In genomic region chr6:163066200-163066599, GRCh38 we compare ENCODE assay signal across 28 cellular contexts.
"Had no signal": no experiment of that assay in that cellular context is flagged by ENCODE, and none has a peak within 500 bp of the region (broad histone marks: within the 10 kb centered on the region; RNA-seq: fewer than 3 reads in every experiment).

No MANE protein-coding gene starts in this region.

- H3K36me3 ChIP-seq: suprapubic skin, thoracic aorta, thyroid gland, tibial artery, tibial nerve, transverse colon, upper lobe of left lung, upper lobe of right lung, uterus, vagina had no signal

- H3K4me1 Mint-ChIP-seq: stimulated activated effector memory CD8-positive, alpha-beta T cell treated with anti-CD3 and anti-CD28 coated beads, Interleukin-12 subunit alpha, Interleukin-12 subunit beta, amount 100 ng/mL, for 72 hours; stimulated activated memory B cell treated with anti-CD40 and anti-IgM and Interleukin-4, amounts not matched to agents 10 μg/mL and 1 μg/mL and 100 μg/mL, for 72 hours; stimulated activated naive B cell treated with anti-CD40 and anti-IgM and Interleukin-4, amounts not matched to agents 10 μg/mL and 1 μg/mL and 100 μg/mL, for 72 hours; stimulated activated naive CD8-positive, alpha-beta T cell treated with anti-CD3 and anti-CD28 coated beads, Interleukin-15, amount 100 ng/mL, for 72 hours had no signal

- H3K4me3 ChIP-seq: stomach, suprapubic skin, testis, thoracic aorta, thyroid gland, tibial artery, tibial nerve, transverse colon, upper lobe of left lung, upper lobe of right lung, uterus, vagina had no signal

- H3K4me1 ChIP-seq: stomach, suprapubic skin, thyroid gland, tibial artery, tibial nerve, transverse colon, upper lobe of left lung, upper lobe of right lung, uterus, vagina had no signal

- H3K4me3 Mint-ChIP-seq: stimulated activated effector memory CD8-positive, alpha-beta T cell treated with anti-CD3 and anti-CD28 coated beads, Interleukin-12 subunit alpha, Interleukin-12 subunit beta, amount 100 ng/mL, for 72 hours; stimulated activated memory B cell treated with anti-CD40 and anti-IgM and Interleukin-4, amounts not matched to agents 10 μg/mL and 1 μg/mL and 100 μg/mL, for 72 hours; stimulated activated naive B cell treated with anti-CD40 and anti-IgM and Interleukin-4, amounts not matched to agents 10 μg/mL and 1 μg/mL and 100 μg/mL, for 72 hours; stimulated activated naive CD8-positive, alpha-beta T cell treated with anti-CD3 and anti-CD28 coated beads, Interleukin-15, amount 100 ng/mL, for 72 hours; stimulated activated naive CD8-positive, alpha-beta T cell treated with anti-CD3 and anti-CD28 coated beads, Interleukin-15, Interleukin-2, amounts not matched to agents 100 ng/mL and 50 ng/mL, for 24 hours; type B pancreatic cell had no signal

- H3K27me3 Mint-ChIP-seq: stimulated activated naive B cell treated with anti-CD40 and anti-IgM and Interleukin-4, amounts not matched to agents 10 μg/mL and 1 μg/mL and 100 μg/mL, for 72 hours; stimulated activated naive CD8-positive, alpha-beta T cell treated with anti-CD3 and anti-CD28 coated beads, Interleukin-15, amount 100 ng/mL, for 72 hours; stimulated activated naive CD8-positive, alpha-beta T cell treated with anti-CD3 and anti-CD28 coated beads, Interleukin-15, Interleukin-2, amounts not matched to agents 100 ng/mL and 50 ng/mL, for 24 hours; type B pancreatic cell had no signal

- DNase-seq: stimulated activated CD4-positive, alpha-beta T cell treated with anti-CD3 and anti-CD28 coated beads, Interleukin-2, amount 100 ng/mL, for 48 hours; stimulated activated CD4-positive, alpha-beta T cell treated with anti-CD3 and anti-CD28 coated beads, Interleukin-4, amount 100 ng/mL, for 1 hour; stimulated activated CD4-positive, alpha-beta T cell treated with anti-CD3 and anti-CD28 coated beads, Interleukin-4, amount 100 ng/mL, for 24 hours; stimulated activated CD4-positive, alpha-beta T cell treated with anti-CD3 and anti-CD28 coated beads, Interleukin-4, amount 100 ng/mL, for 4 hours; stimulated activated CD8-positive, alpha-beta memory T cell treated with anti-CD3 and anti-CD28 coated beads, Interleukin-4, amount 100 ng/mL, for 48 hours; stimulated activated naive B cell treated with anti-CD40 and anti-IgM and Interleukin-4, amounts not matched to agents 10 μg/mL and 1 μg/mL and 100 μg/mL, for 72 hours; stimulated activated naive CD4-positive, alpha-beta T cell; stimulated activated naive CD4-positive, alpha-beta T cell treated with Interleukin-2 at 50 U/mL for 16 hours; stimulated activated naive CD8-positive, alpha-beta T cell treated with anti-CD3 and anti-CD28 coated beads, Interleukin-15, amount 100 ng/mL, for 72 hours; stimulated activated naive CD8-positive, alpha-beta T cell treated with anti-CD3 and anti-CD28 coated beads, Interleukin-15, Interleukin-2, amounts not matched to agents 100 U/mL and 50 U/mL, for 24 hours; stomach; substantia nigra; testis; thyroid gland; tibial artery; transverse colon; trophoblast cell; upper lobe of left lung; upper lobe of right lung; uterus had no signal

- H3K27ac Mint-ChIP-seq: stimulated activated effector memory CD8-positive, alpha-beta T cell treated with anti-CD3 and anti-CD28 coated beads, Interleukin-12 subunit alpha, Interleukin-12 subunit beta, amount 100 ng/mL, for 72 hours; stimulated activated memory B cell treated with anti-CD40 and anti-IgM and Interleukin-4, amounts not matched to agents 10 μg/mL and 1 μg/mL and 100 μg/mL, for 72 hours; stimulated activated naive B cell treated with anti-CD40 and anti-IgM and Interleukin-4, amounts not matched to agents 10 μg/mL and 1 μg/mL and 100 μg/mL, for 72 hours; stimulated activated naive CD8-positive, alpha-beta T cell treated with anti-CD3 and anti-CD28 coated beads, Interleukin-15, amount 100 ng/mL, for 72 hours; stimulated activated naive CD8-positive, alpha-beta T cell treated with anti-CD3 and anti-CD28 coated beads, Interleukin-15, Interleukin-2, amounts not matched to agents 100 ng/mL and 50 ng/mL, for 24 hours; type B pancreatic cell had no signal

- ATAC-seq: stimulated activated effector memory CD8-positive, alpha-beta T cell treated with anti-CD3 and anti-CD28 coated beads, Interleukin-12 subunit alpha, Interleukin-12 subunit beta, amount 100 ng/mL, for 72 hours; stimulated activated memory B cell treated with anti-CD40 and anti-IgM and Interleukin-4, amounts not matched to agents 10 μg/mL and 1 μg/mL and 100 μg/mL, for 72 hours; stimulated activated naive B cell treated with anti-CD40 and anti-IgM and Interleukin-4, amounts not matched to agents 10 μg/mL and 1 μg/mL and 100 μg/mL, for 72 hours; stimulated activated naive CD8-positive, alpha-beta T cell treated with anti-CD3 and anti-CD28 coated beads, Interleukin-15, amount 100 ng/mL, for 72 hours; stimulated activated naive CD8-positive, alpha-beta T cell treated with anti-CD3 and anti-CD28 coated beads, Interleukin-15, Interleukin-2, amounts not matched to agents 100 U/mL and 50 U/mL, for 24 hours; upper lobe of right lung had no signal

- H3K9me3 Mint-ChIP-seq: stimulated activated memory B cell treated with anti-CD40 and anti-IgM and Interleukin-4, amounts not matched to agents 10 μg/mL and 1 μg/mL and 100 μg/mL, for 72 hours; stimulated activated naive B cell treated with anti-CD40 and anti-IgM and Interleukin-4, amounts not matched to agents 10 μg/mL and 1 μg/mL and 100 μg/mL, for 72 hours; type B pancreatic cell had no signal

- H3K36me3 Mint-ChIP-seq: stimulated activated effector memory CD8-positive, alpha-beta T cell treated with anti-CD3 and anti-CD28 coated beads, Interleukin-12 subunit alpha, Interleukin-12 subunit beta, amount 100 ng/mL, for 72 hours; stimulated activated memory B cell treated with anti-CD40 and anti-IgM and Interleukin-4, amounts not matched to agents 10 μg/mL and 1 μg/mL and 100 μg/mL, for 72 hours; stimulated activated naive B cell treated with anti-CD40 and anti-IgM and Interleukin-4, amounts not matched to agents 10 μg/mL and 1 μg/mL and 100 μg/mL, for 72 hours; type B pancreatic cell had no signal

- H3K27ac ChIP-seq: stomach, suprapubic skin, thoracic aorta, thyroid gland, tibial artery, tibial nerve, transverse colon, upper lobe of left lung, upper lobe of right lung, uterus, vagina had no signal

- H3K27me3 ChIP-seq: stomach, suprapubic skin, testis, thyroid gland, tibial artery, tibial nerve, transverse colon, upper lobe of left lung, upper lobe of right lung, uterus, vagina had no signal
